ENCODE assay signal across 1 cellular context in genomic region chrX:123731258-123731986, GRCh38.
TF ChIP-seq lines count a peak whose summit lies in the region.

No MANE protein-coding gene starts in this region.

TF ChIP-seq in IMR-90, 13 proteins besides CTCF, POLR2A, EP300 and RAD21 (continued from another document):
- TF ChIP-seq ELK1 (IDR thresholded peaks at IDR 0.05; ENCODE audit: borderline replicate concordance, low read depth, low read length) (no peak), MAZ (IDR thresholded peaks at IDR 0.05; ENCODE audit: borderline replicate concordance, low read depth, low read length) (no peak)
